ENCODE assay signal across 17 cellular contexts in genomic region chr3:115927210-115927609, GRCh38.
DNase-seq lines count a peak whose midpoint lies in the region; ATAC-seq and TF ChIP-seq lines count a peak whose summit lies in the region.
"Had no signal": no experiment of that assay in that cellular context is flagged by ENCODE, and none has a peak within 500 bp of the region (broad histone marks: within the 10 kb centered on the region; RNA-seq: fewer than 3 reads in every experiment).

No MANE protein-coding gene starts in this region.

- DNase-seq in A673 (ENCODE audit: low spot score) (peak; percentile 58), NCI-H2171 treated with DMSO at 0.1 percent for 48 hours (lab: John Stamatoyannopoulos, UW) (peak; percentile 93), cerebellar cortex (ENCODE audit: low spot score) (peak; percentile 37), myocyte (ENCODE audit: low read depth) (peak; percentile 40), NCI-H2227 (lab: John Stamatoyannopoulos, UW; ENCODE audit: unreplicated experiment) (no peak), esophagus muscularis mucosa (ENCODE audit: extremely low spot score) (no peak)
- DNase-seq in activated T-cell treated with anti-CD3 and anti-CD28 coated beads, Interleukin-2, amount 50 U/mL, for 72 hours: no peak
- DNase-seq: 8988T, COR-L47, NCI-H146, NCI-H526 had no signal

- CTCF ChIA-PET in A673 (lab: Charles Lee): interaction anchor here (0.5 kb wide), 1 partner anchor 97 kb away, joined by 3 read pairs; no protein-coding TSS in a partner anchor

- no peak for TF ChIP-seq EP300 in esophagus muscularis mucosa (IDR thresholded peaks at IDR 0.05)

- no peaks in the 10 kb centered on the region for H3K27me3 ChIP-seq in A673 (replicated peaks; ENCODE audit: insufficient read depth, low read depth, low read length, poor library complexity)
- no peaks in the 10 kb centered on the region for H3K27me3 ChIP-seq in esophagus muscularis mucosa

- no peak overlapping the region for H3K4me3 Mint-ChIP-seq in activated T-cell treated with anti-CD3 and anti-CD28 coated beads, Interleukin-2, amount 50 U/mL, for 72 hours

- peaks cover 6% of the 10 kb centered on the region for H3K27me3 Mint-ChIP-seq in activated T-cell treated with anti-CD3 and anti-CD28 coated beads, Interleukin-2, amount 50 U/mL, for 72 hours (ENCODE audit: low read depth)

- peak overlapping the region; percentile 88 for H3K27ac ChIP-seq in A673 (ENCODE audit: low read depth, low read length, poor library complexity, severe bottlenecking)
- no peak overlapping the region for H3K27ac ChIP-seq in esophagus muscularis mucosa (replicated peaks in 1 of 4)
- H3K27ac ChIP-seq: C4-2B had no signal

- H3K4me1 Mint-ChIP-seq in activated T-cell treated with anti-CD3 and anti-CD28 coated beads, Interleukin-2, amount 50 U/mL, for 72 hours (ENCODE audit: low read depth): no peaks in the 10 kb centered on the region

- TF ChIP-seq CTCF in A673 (conservative IDR thresholded peaks at IDR 0.05; ENCODE audit: low read depth, low read length) (no peak), esophagus muscularis mucosa (IDR thresholded peaks at IDR 0.05) (no peak)

- intact Hi-C loops in A673 (cut with micrococcal nuclease; ENCODE audit: unreplicated experiment): no loop called here
- intact Hi-C loops in esophagus muscularis mucosa (cut with DNase I): no loop called here

- no peak for TF ChIP-seq POLR2A in esophagus muscularis mucosa (IDR thresholded peaks at IDR 0.05; ENCODE audit: low read depth)

- H3K36me3 Mint-ChIP-seq in activated T-cell treated with anti-CD3 and anti-CD28 coated beads, Interleukin-2, amount 50 U/mL, for 72 hours (ENCODE audit: insufficient read depth in 2 of 2): no peaks in the 10 kb centered on the region

- 86% methylated on average over 1 of the region's 1 CpG for WGBS in esophagus muscularis mucosa

- H3K4me1 ChIP-seq in A673 (ENCODE audit: insufficient read depth, low read length, poor library complexity, severe bottlenecking) (peaks cover 71% of the 10 kb centered on the region), esophagus muscularis mucosa (no peaks in the 10 kb centered on the region)

- ATAC-seq in HG03135 (IDR thresholded peaks at IDR 0.05; ENCODE audit: unreplicated experiment): no peak
- no peak for ATAC-seq in activated T-cell treated with anti-CD3 and anti-CD28 coated beads, Interleukin-2, amount 50 U/mL, for 72 hours (replicated peaks in 1 of 2)
- ATAC-seq: GM12878, HCT116, Panc1, Right ventricle myocardium inferior had no signal

- H3K4me3 ChIP-seq in A673 (ENCODE audit: low read depth, low read length, poor library complexity, severe bottlenecking): no peak overlapping the region
- no peak overlapping the region for H3K4me3 ChIP-seq in esophagus muscularis mucosa
- H3K4me3 ChIP-seq: GM12878 had no signal

- POLR2A ChIA-PET in A673 (lab: Charles Lee; ENCODE audit: low non-redundant PET): no interaction called here

- no TSS peak for BruUV-seq in A673 (replicated peaks; lab: Mats Ljungman, UMichigan)

- H3K36me3 ChIP-seq in A673 (ENCODE audit: insufficient read depth, low read length, poor library complexity, severe bottlenecking) (no peaks in the 10 kb centered on the region), esophagus muscularis mucosa (no peaks in the 10 kb centered on the region)

- H3K9me3 ChIP-seq in A673 (ENCODE audit: low read depth, low read length, poor library complexity, severe bottlenecking) (peaks cover under 1% of the 10 kb centered on the region), esophagus muscularis mucosa (peaks cover 0 to 10% (median 2%) of the 10 kb centered on the region in 4 donors)

- no peak overlapping the region for H3K27ac Mint-ChIP-seq in activated T-cell treated with anti-CD3 and anti-CD28 coated beads, Interleukin-2, amount 50 U/mL, for 72 hours

- H3K9me3 Mint-ChIP-seq in activated T-cell treated with anti-CD3 and anti-CD28 coated beads, Interleukin-2, amount 50 U/mL, for 72 hours: peaks cover 5 to 9% of the 10 kb centered on the region in 2 donors

Comparison
In these comparisons a context has a peak if more than half of its experiments do, and no peak if none do; other contexts are left out.
1. DNase-seq: peak in A673 (single experiment), NCI-H2171 treated with DMSO at 0.1 percent for 48 hours (single experiment), cerebellar cortex (single experiment) and myocyte (single experiment); none in NCI-H2227 (single experiment), esophagus muscularis mucosa (single experiment) and activated T-cell treated with anti-CD3 and anti-CD28 coated beads, Interleukin-2, amount 50 U/mL, for 72 hours (0 of 2).